Comparison of ENCODE assay signal across 36 cellular contexts in genomic region chr1:162326559-162326958, GRCh38. TPM values are rescaled to one million over a fixed set of nuclear protein-coding genes. Genes with fewer than 3 reads are reported as not detected.
"Had no signal": no experiment of that assay in that cellular context is flagged by ENCODE, and none has a peak within 500 bp of the region (broad histone marks: within the 10 kb centered on the region; RNA-seq: fewer than 3 reads in every experiment).

No MANE protein-coding gene starts in this region.

- H3K9me3 Mint-ChIP-seq: naive thymus-derived CD8-positive, alpha-beta T cell; nephron progenitor cell; stimulated activated naive CD8-positive, alpha-beta T cell treated with anti-CD3 and anti-CD28 coated beads, Interleukin-15, amount 100 ng/mL, for 72 hours had no signal

- DNase-seq: dermis blood vessel endothelial cell; effector memory CD4-positive, alpha-beta T cell; heart left ventricle; kidney; left lung; naive thymus-derived CD8-positive, alpha-beta T cell; nephron progenitor cell; occipital lobe; ovary; posterior cingulate gyrus; psoas muscle; right cardiac atrium; stimulated activated CD4-positive, alpha-beta T cell treated with anti-CD3 and anti-CD28 coated beads, Interleukin-1b, Interleukin-23, amount 100 ng/mL, for 48 hours; stimulated activated CD4-positive, alpha-beta T cell treated with anti-CD3 and anti-CD28 coated beads, Interleukin-4, amount 100 ng/mL, for 1 hour; stimulated activated CD8-positive, alpha-beta memory T cell treated with anti-CD3 and anti-CD28 coated beads, Interleukin-4, amount 100 ng/mL, for 48 hours; stimulated activated naive CD4-positive, alpha-beta T cell; stimulated activated naive CD8-positive, alpha-beta T cell treated with anti-CD3 and anti-CD28 coated beads, Interleukin-15, amount 100 ng/mL, for 72 hours; thyroid gland had no signal

- H3K4me3 ChIP-seq: coronary artery, esophagus muscularis mucosa, gastroesophageal sphincter, heart left ventricle, hepatocyte, left lung, ovary, psoas muscle, skin epidermis, thyroid gland, vagina had no signal

- H3K27ac ChIP-seq: coronary artery, esophagus muscularis mucosa, foreskin keratinocyte, gastroesophageal sphincter, hepatocyte, ovary, psoas muscle, thyroid gland, vagina had no signal

- ATAC-seq: foreskin keratinocyte; heart left ventricle; naive thymus-derived CD8-positive, alpha-beta T cell; psoas muscle; right cardiac atrium; stimulated activated naive CD8-positive, alpha-beta T cell treated with anti-CD3 and anti-CD28 coated beads, Interleukin-15, amount 100 ng/mL, for 72 hours had no signal

- H3K4me1 Mint-ChIP-seq: naive thymus-derived CD8-positive, alpha-beta T cell; stimulated activated naive CD8-positive, alpha-beta T cell treated with anti-CD3 and anti-CD28 coated beads, Interleukin-15, amount 100 ng/mL, for 72 hours had no signal

- H3K4me1 ChIP-seq: esophagus muscularis mucosa, foreskin keratinocyte, gastroesophageal sphincter, psoas muscle, thyroid gland, vagina had no signal

- H3K9me3 ChIP-seq: esophagus muscularis mucosa, gastroesophageal sphincter, heart left ventricle, left lung, ovary, psoas muscle, thyroid gland, vagina had no signal

- H3K36me3 ChIP-seq: esophagus muscularis mucosa, gastroesophageal sphincter, heart left ventricle, left lung, ovary, thyroid gland, vagina had no signal

- H3K4me3 Mint-ChIP-seq: naive thymus-derived CD8-positive, alpha-beta T cell; nephron progenitor cell; stimulated activated naive CD8-positive, alpha-beta T cell treated with anti-CD3 and anti-CD28 coated beads, Interleukin-15, amount 100 ng/mL, for 72 hours had no signal

- H3K36me3 Mint-ChIP-seq: naive thymus-derived CD8-positive, alpha-beta T cell had no signal

- H3K27ac Mint-ChIP-seq: naive thymus-derived CD8-positive, alpha-beta T cell; nephron progenitor cell had no signal

- H3K27me3 ChIP-seq: esophagus muscularis mucosa, gastroesophageal sphincter, heart left ventricle, hepatocyte, left lung, ovary, thyroid gland, vagina had no signal

RNA-seq across cellular contexts. Expression of gene SPATA46, which starts 50.1 kb away (rescaled TPM):
- total RNA-seq: dermis blood vessel endothelial cell; endothelial cell of umbilical vein; epithelial cell of proximal tubule; esophagus muscularis mucosa; fibroblast of lung; foreskin keratinocyte; gastroesophageal sphincter; heart left ventricle; hepatocyte; kidney; left lung; lower leg skin; lung microvascular endothelial cell; mesenteric fat pad; myocyte; naive thymus-derived CD8-positive, alpha-beta T cell; occipital lobe; ovary; psoas muscle; renal cortical epithelial cell; right cardiac atrium; subcutaneous adipose tissue; temporal lobe; thyroid gland; ureter; vagina had no signal
- polyA plus RNA-seq: endothelial cell of umbilical vein; fibroblast of lung; foreskin keratinocyte; heart left ventricle; hepatocyte; naive thymus-derived CD8-positive, alpha-beta T cell; ovary; psoas muscle; right cardiac atrium had no signal

RNA-seq across cellular contexts. Expression of gene C1orf226, which starts 55.0 kb away (rescaled TPM):
- polyA plus RNA-seq: naive thymus-derived CD8-positive, alpha-beta T cell had no signal
